Comparison of ENCODE assay signal across 1 cellular context in the genomic region with DNA sequence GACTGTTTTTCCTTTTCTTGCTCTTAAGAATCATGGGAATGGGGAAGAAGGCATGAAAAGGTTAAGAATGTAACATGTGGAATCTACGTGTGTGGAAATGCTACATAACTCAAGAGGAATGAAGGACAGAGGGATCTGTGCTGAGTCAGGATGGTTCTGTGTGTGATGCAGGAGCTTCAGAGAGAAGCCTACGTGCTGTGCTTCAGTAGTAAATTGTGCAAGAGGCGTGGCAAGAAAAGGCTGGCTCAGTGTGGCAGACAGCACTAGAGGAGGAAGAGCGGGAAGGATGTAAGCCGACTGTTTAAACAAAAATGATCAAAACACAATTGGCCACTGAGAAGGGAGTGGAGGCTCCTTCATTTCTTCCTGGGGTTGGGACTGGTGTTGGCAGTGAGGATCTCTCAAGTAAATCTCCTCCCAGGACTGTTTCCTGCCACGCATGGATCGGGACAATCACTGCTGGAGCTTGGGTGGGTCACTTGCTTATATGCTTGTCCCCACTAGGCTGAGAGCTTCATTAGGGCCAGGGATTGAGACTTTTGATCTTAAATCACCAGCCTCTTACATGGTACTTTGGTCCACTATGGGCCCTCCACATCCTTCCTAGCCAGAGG.
TF ChIP-seq lines count a peak whose summit lies in the region.

No MANE protein-coding gene starts in this region.

TF ChIP-seq in IMR-90, 13 proteins besides CTCF, POLR2A, EP300 and RAD21 (continued from another document):
- TF ChIP-seq CHD1 (IDR thresholded peaks at IDR 0.05; ENCODE audit: low read depth, low read length) (no peak; the same call in 1 of the 2 replicates), RCOR1 (IDR thresholded peaks at IDR 0.05; ENCODE audit: insufficient replicate concordance, low read length) (peak; percentile 26), FOS (IDR thresholded peaks at IDR 0.05; ENCODE audit: low read depth, low read length) (peak; percentile 71; the same call in 1 of the 2 replicates), ELK1 (IDR thresholded peaks at IDR 0.05; ENCODE audit: borderline replicate concordance, low read depth, low read length) (no peak), SMC3 (IDR thresholded peaks at IDR 0.05; ENCODE audit: low read depth, low read length) (no peak), MAZ (IDR thresholded peaks at IDR 0.05; ENCODE audit: borderline replicate concordance, low read depth, low read length) (no peak), BHLHE40 (IDR thresholded peaks at IDR 0.05; ENCODE audit: low read depth, low read length) (peak; percentile 25; the same call in 1 of the 2 replicates), NFE2L2 (IDR thresholded peaks at IDR 0.05; ENCODE audit: low read depth, low read length) (peak; percentile 94), MAFK (IDR thresholded peaks at IDR 0.05; ENCODE audit: low read depth, low read length) (peak; percentile 94), RFX5 (IDR thresholded peaks at IDR 0.05; ENCODE audit: low read depth, low read length) (no peak)
- TF ChIP-seq, protein P1, sequence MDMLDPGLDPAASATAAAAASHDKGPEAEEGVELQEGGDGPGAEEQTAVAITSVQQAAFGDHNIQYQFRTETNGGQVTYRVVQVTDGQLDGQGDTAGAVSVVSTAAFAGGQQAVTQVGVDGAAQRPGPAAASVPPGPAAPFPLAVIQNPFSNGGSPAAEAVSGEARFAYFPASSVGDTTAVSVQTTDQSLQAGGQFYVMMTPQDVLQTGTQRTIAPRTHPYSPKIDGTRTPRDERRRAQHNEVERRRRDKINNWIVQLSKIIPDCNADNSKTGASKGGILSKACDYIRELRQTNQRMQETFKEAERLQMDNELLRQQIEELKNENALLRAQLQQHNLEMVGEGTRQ (IDR thresholded peaks at IDR 0.05; ENCODE audit: low read depth, low read length), result no peak
TF ChIP-seq in IMR-90: peak in this region for 7.
